Comparison of ENCODE assay signal across 7 cellular contexts in genomic region chr9:89576404-89576824, GRCh38. TPM values are rescaled to one million over a fixed set of nuclear protein-coding genes. Genes with fewer than 3 reads are reported as not detected.
DNase-seq lines count a peak whose midpoint lies in the region; ATAC-seq, FAIRE-seq and TF ChIP-seq lines count a peak whose summit lies in the region.

No MANE protein-coding gene starts in this region.

- DNase-seq in G401 (ENCODE audit: low spot score) = peak; percentile 50
- DNase-seq in KG1 (lab: John Stamatoyannopoulos, UW) = peak; percentile 59
- peak; percentile 16 for DNase-seq in amniotic epithelial cell (ENCODE audit: low read depth)
- no peak for DNase-seq in keratinocyte (ENCODE audit: low read depth, low spot score)
- DNase-seq in NCI-H2081 treated with DMSO at 0.1 percent for 48 hours (lab: John Stamatoyannopoulos, UW) = no peak
- DNase-seq in stimulated activated CD4-positive, alpha-beta T cell treated with anti-CD3 and anti-CD28 coated beads, Interleukin-2, amount 100 ng/mL, for 24 hours = no peak

- H3K4me2 ChIP-seq in keratinocyte (ENCODE audit: control insufficient read depth, extremely low read depth, insufficient read depth, low read depth, low read length) = no peak overlapping the region

- H2AFZ ChIP-seq in keratinocyte (ENCODE audit: control insufficient read depth, low read length) = no peak overlapping the region

- no peak overlapping the region for H3K4me3 ChIP-seq in keratinocyte (ENCODE audit: control insufficient read depth in 2 of 3, extremely low read depth in 1 of 3, insufficient read depth in 2 of 3, low read depth in 1 of 3, low read length in 3 of 3)

- no peaks in the 10 kb centered on the region for H4K20me1 ChIP-seq in keratinocyte (ENCODE audit: control insufficient read depth, extremely low read depth, insufficient read depth, low read length)

- no peak overlapping the region for H3K27ac ChIP-seq in keratinocyte (ENCODE audit: control insufficient read depth, insufficient read depth, low read length)

- no peaks in the 10 kb centered on the region for H3K9me3 ChIP-seq in keratinocyte (ENCODE audit: control insufficient read depth, low read depth, low read length)

- no peaks in the 10 kb centered on the region for H3K36me3 ChIP-seq in keratinocyte (ENCODE audit: control insufficient read depth in 2 of 2, extremely low read depth in 1 of 2, insufficient read depth in 2 of 2, low read length in 2 of 2)

- H3K79me2 ChIP-seq in keratinocyte (ENCODE audit: control insufficient read depth, insufficient read depth, low read length) = no peaks in the 10 kb centered on the region

- H3K27me3 ChIP-seq in keratinocyte (ENCODE audit: control insufficient read depth, extremely low read depth, insufficient read depth, low read length) = no peaks in the 10 kb centered on the region

- in situ Hi-C loops in G401 (cut with HindIII; ENCODE audit: low sequenced_read_pairs) = no loop called here

- H3K9me1 ChIP-seq in keratinocyte (ENCODE audit: control insufficient read depth, extremely low read depth, insufficient read depth, low read length) = no peaks in the 10 kb centered on the region

- ATAC-seq in HG03159 (IDR thresholded peaks at IDR 0.05; ENCODE audit: unreplicated experiment) = no peak

- dilution Hi-C loops in keratinocyte (cut with MboI; ENCODE audit: extremely low pct_ligation_motif_present, low sequenced_read_pairs) = no loop called here

- no peak for FAIRE-seq in keratinocyte (lab: Jason Lieb, UNC)

- H3K9ac ChIP-seq in keratinocyte (ENCODE audit: control insufficient read depth, extremely low read depth, insufficient read depth, low read length) = no peak overlapping the region

- H3K4me1 ChIP-seq in keratinocyte (ENCODE audit: control insufficient read depth, extremely low read depth, insufficient read depth, low read length) = no peaks in the 10 kb centered on the region

- TF ChIP-seq CTCF in keratinocyte (optimal IDR thresholded peaks at IDR 0.05 in 1 of 3, IDR thresholded peaks at IDR 0.05 in 1 of 3, conservative IDR thresholded peaks at IDR 0.05 in 1 of 3; ENCODE audit: extremely low read depth in 1 of 3, insufficient read depth in 2 of 3, low read length in 3 of 3) = peak in 2 of 3 experiments; percentile 24 to 31

RNA-seq across cellular contexts. Expression of gene GADD45G, which starts 28.4 kb away (rescaled TPM):
- total RNA-seq in G401 (2014; rRNA removed; shearing (Covaris generic)) = not detected in 2 replicates
- polyA plus RNA-seq in keratinocyte = 0.05 to 0.27 TPM in 2 of 3 replicates, not detected in the other
- 0.84 TPM for polyA plus RNA-seq in keratinocyte (2011; ENCODE audit: low read depth)
- not detected in 2 replicates for polyA plus RNA-seq in keratinocyte (2011; cell fraction: cytosol; rRNA removed)
- not detected in 2 replicates for polyA plus RNA-seq in keratinocyte (2011; cell fraction: nucleus; rRNA removed)
- 2.9 TPM in 1 of 2 replicates, not detected in the other for polyA plus RNA-seq in keratinocyte (2012; ENCODE audit: low replicate concordance)
- not detected in 3 replicates for polyA minus RNA-seq in keratinocyte
- not detected for polyA minus RNA-seq in keratinocyte (2011; cell fraction: cytosol; rRNA and poly(A)+ RNA removed)
- not detected in 2 replicates for polyA minus RNA-seq in keratinocyte (2011; cell fraction: nucleus; rRNA and poly(A)+ RNA removed)

Comparison
In these comparisons a context has a peak if more than half of its experiments do, and no peak if none do; other contexts are left out.
1. DNase-seq: peak in G401 (single experiment), KG1 (single experiment) and amniotic epithelial cell (single experiment); none in keratinocyte (single experiment), NCI-H2081 treated with DMSO at 0.1 percent for 48 hours (single experiment) and stimulated activated CD4-positive, alpha-beta T cell treated with anti-CD3 and anti-CD28 coated beads, Interleukin-2, amount 100 ng/mL, for 24 hours (0 of 2).